In the genomic region with DNA sequence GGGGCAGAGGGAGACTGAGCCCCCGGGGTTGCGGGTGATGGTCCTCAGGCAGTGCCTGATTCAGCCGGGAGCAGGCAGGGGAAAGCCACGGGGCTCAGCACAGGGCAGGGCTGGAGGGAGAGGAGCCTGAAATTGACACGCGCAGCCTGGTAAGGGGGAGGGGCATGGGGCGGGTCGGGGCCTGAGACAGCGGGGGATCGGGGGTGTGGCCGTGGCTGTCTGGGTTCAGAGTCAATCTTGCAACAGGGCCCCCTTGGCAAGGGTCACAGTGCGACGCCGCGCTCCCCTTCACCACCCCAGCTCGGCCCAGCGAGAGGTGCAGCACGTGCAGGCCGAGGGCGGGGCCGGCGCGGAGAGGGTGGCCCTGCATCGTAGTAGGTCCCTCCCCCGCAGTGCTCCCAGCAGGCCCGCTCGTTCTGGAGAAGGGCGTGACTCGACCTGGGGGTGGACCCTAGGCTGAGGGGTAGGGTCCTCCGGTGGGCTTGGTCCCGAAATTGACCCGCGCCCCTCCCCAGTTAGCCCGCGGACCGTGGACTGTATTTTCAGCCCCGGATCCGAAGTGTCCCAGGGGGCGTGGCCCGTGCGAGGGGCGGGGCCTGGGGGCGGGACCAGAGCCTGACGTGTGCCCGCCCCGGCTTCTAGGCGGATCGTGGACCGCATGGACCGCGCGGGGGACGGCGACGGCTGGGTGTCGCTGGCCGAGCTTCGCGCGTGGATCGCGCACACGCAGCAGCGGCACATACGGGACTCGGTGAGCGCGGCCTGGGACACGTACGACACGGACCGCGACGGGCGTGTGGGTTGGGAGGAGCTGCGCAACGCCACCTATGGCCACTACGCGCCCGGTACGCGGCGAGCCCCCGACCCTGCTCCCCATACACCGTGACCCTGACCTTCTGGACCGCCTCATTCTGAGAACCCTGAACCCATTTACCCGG, we compare ENCODE assay signal across 8 cellular contexts. TPM values are rescaled to one million over a fixed set of nuclear protein-coding genes. Genes with fewer than 3 reads are reported as not detected.
DNase-seq lines count a peak whose midpoint lies in the region; ATAC-seq, FAIRE-seq and TF ChIP-seq lines count a peak whose summit lies in the region.

No MANE protein-coding gene starts in this region.

- no peaks in the 10 kb centered on the region for H3K9me2 ChIP-seq in Karpas-422 (replicated peaks; ENCODE audit: insufficient read depth, low read length)

- H2AFZ ChIP-seq in Karpas-422 (ENCODE audit: low read length) (peak overlapping the region; percentile 82; the same call in 1 of the 2 replicates), astrocyte (ENCODE audit: low read depth, low read length) (peak overlapping the region; percentile 74)

- TF ChIP-seq POLR2A in spleen (IDR thresholded peaks at IDR 0.05), result no peak

- H3K9ac ChIP-seq in Karpas-422 (ENCODE audit: low read length), result peak overlapping the region; percentile 53
- peak overlapping the region; percentile 62 for H3K9ac ChIP-seq in astrocyte (ENCODE audit: low read length)
- H3K9ac ChIP-seq in iPS-15b (ENCODE audit: low read depth, low read length), result no peak overlapping the region

- peak overlapping the region; percentile 61 for H3K4me3 ChIP-seq in CD4-positive, CD25-positive, alpha-beta regulatory T cell (ENCODE audit: low read depth, low read length)
- H3K4me3 ChIP-seq in Karpas-422 (ENCODE audit: low read length), result peak overlapping the region; percentile 66
- H3K4me3 ChIP-seq in astrocyte (ENCODE audit: insufficient read depth, low read depth, low read length), result peak overlapping the region; percentile 58
- peak overlapping the region; percentile 79 for H3K4me3 ChIP-seq in iPS-15b (ENCODE audit: low read depth, low read length)
- peak overlapping the region; percentile 60 to 85 (median 68) for H3K4me3 ChIP-seq in spleen

- ATAC-seq in CD4-positive, CD25-positive, alpha-beta regulatory T cell (ENCODE audit: low read depth in 2 of 2), result peak; percentile 89 to 90
- ATAC-seq in GM19467 (IDR thresholded peaks at IDR 0.05; ENCODE audit: unreplicated experiment) (peak; percentile 53), HG03469 (IDR thresholded peaks at IDR 0.05; ENCODE audit: unreplicated experiment) (no peak)

- no peaks in the 10 kb centered on the region for H3K9me3 ChIP-seq in CD4-positive, CD25-positive, alpha-beta regulatory T cell (ENCODE audit: control insufficient read depth in 2 of 2, low read length in 2 of 2)
- H3K9me3 ChIP-seq in Karpas-422 (ENCODE audit: low read length) (no peaks in the 10 kb centered on the region), astrocyte (ENCODE audit: insufficient read depth, low read depth, low read length) (no peaks in the 10 kb centered on the region), iPS-15b (ENCODE audit: control insufficient read depth, insufficient read depth, low read length) (no peaks in the 10 kb centered on the region), spleen (no peaks in the 10 kb centered on the region)

- H3K79me2 ChIP-seq in Karpas-422 (ENCODE audit: low read length) (no peaks in the 10 kb centered on the region), astrocyte (ENCODE audit: insufficient read depth, low read length) (peaks cover 31% of the 10 kb centered on the region)

- H3K27me3 ChIP-seq in CD4-positive, CD25-positive, alpha-beta regulatory T cell (ENCODE audit: control insufficient read depth, insufficient read depth, low read length), result no peaks in the 10 kb centered on the region
- H3K27me3 ChIP-seq in Karpas-422 (ENCODE audit: low read length) (no peaks in the 10 kb centered on the region), astrocyte (ENCODE audit: insufficient read depth, low read length) (no peaks in the 10 kb centered on the region), iPS-15b (ENCODE audit: control insufficient read depth, insufficient read depth, low read length) (no peaks in the 10 kb centered on the region), spleen (replicated peaks in 1 of 7) (no peaks in the 10 kb centered on the region)

- H3K36me3 ChIP-seq in CD4-positive, CD25-positive, alpha-beta regulatory T cell (ENCODE audit: control insufficient read depth, insufficient read depth, low read length), result no peaks in the 10 kb centered on the region
- H3K36me3 ChIP-seq in Karpas-422 (ENCODE audit: insufficient read depth, low read length) (no peaks in the 10 kb centered on the region), astrocyte (ENCODE audit: insufficient read depth, low read length) (peaks cover 21% of the 10 kb centered on the region), iPS-15b (ENCODE audit: control insufficient read depth, insufficient read depth, low read length) (peaks cover 5% of the 10 kb centered on the region), spleen (peaks cover 0 to 67% (median 8%) of the 10 kb centered on the region in 6 donors)

- no peaks in the 10 kb centered on the region for H3K9me3 Mint-ChIP-seq in CD4-positive, CD25-positive, alpha-beta regulatory T cell
- no peaks in the 10 kb centered on the region for H3K9me3 Mint-ChIP-seq in T-helper 2 cell treated with Interferon-gamma antibody and Interleukin-4, amounts not matched to agents 5 μg/mL and 100 μg/mL, for 36 hours
- no peaks in the 10 kb centered on the region for H3K9me3 Mint-ChIP-seq in astrocyte (ENCODE audit: unreplicated experiment)

- WGBS in spleen, 5 donors, result 1 to 4% (median 2%) methylated on average over 26 to 87 of the region's 87 CpGs

- H3K4me2 ChIP-seq in Karpas-422 (ENCODE audit: low read depth, low read length, poor library complexity, severe bottlenecking) (peak overlapping the region; percentile 81), astrocyte (ENCODE audit: low read length) (peak overlapping the region; percentile 89)

- TF ChIP-seq CTCF in astrocyte (IDR thresholded peaks at IDR 0.05; ENCODE audit: insufficient read depth, low read depth, low read length) (peak; percentile 11), spleen (IDR thresholded peaks at IDR 0.05 in 8 of 11, conservative IDR thresholded peaks at IDR 0.05 in 3 of 11) (peak in 7 of 11 experiments; percentile 43 to 53 (median 43))

- intact Hi-C loops in spleen (cut with DNase I; ENCODE audit: low total_unique reads), result no loop called here

- H3K27ac ChIP-seq in CD4-positive, CD25-positive, alpha-beta regulatory T cell (ENCODE audit: insufficient read depth, low read length, poor library complexity, severe bottlenecking), result no peak overlapping the region
- H3K27ac ChIP-seq in Karpas-422 (ENCODE audit: low read length) (no peak overlapping the region), astrocyte (ENCODE audit: low read depth, low read length) (no peak overlapping the region), spleen (peak overlapping the region in 4 of 8 donors; percentile 24 to 64 (median 58))

- peak; percentile 81 to 88 (median 86) for DNase-seq in CD4-positive, CD25-positive, alpha-beta regulatory T cell
- peak; percentile 95 for DNase-seq in Karpas-422
- peak; percentile 78 for DNase-seq in T-helper 2 cell treated with Interferon-gamma antibody and Interleukin-4, amounts not matched to agents 5 μg/mL and 100 μg/mL, for 36 hours (ENCODE audit: low spot score)
- DNase-seq in astrocyte (ENCODE audit: low read depth), result no peak
- peak; percentile 94 for DNase-seq in spleen

- no peak for FAIRE-seq in astrocyte (lab: Jason Lieb, UNC)

- peak overlapping the region; percentile 79 to 93 (median 88) for H3K27ac Mint-ChIP-seq in CD4-positive, CD25-positive, alpha-beta regulatory T cell
- peak overlapping the region; percentile 80 for H3K27ac Mint-ChIP-seq in T-helper 2 cell treated with Interferon-gamma antibody and Interleukin-4, amounts not matched to agents 5 μg/mL and 100 μg/mL, for 36 hours
- H3K27ac Mint-ChIP-seq in astrocyte (ENCODE audit: unreplicated experiment), result peak overlapping the region; percentile 41

- H3K4me3 Mint-ChIP-seq in CD4-positive, CD25-positive, alpha-beta regulatory T cell, result peak overlapping the region; percentile 87 to 93 (median 89)
- H3K4me3 Mint-ChIP-seq in T-helper 2 cell treated with Interferon-gamma antibody and Interleukin-4, amounts not matched to agents 5 μg/mL and 100 μg/mL, for 36 hours, result peak overlapping the region; percentile 81
- H3K4me3 Mint-ChIP-seq in astrocyte (ENCODE audit: unreplicated experiment), result peak overlapping the region; percentile 82

- peaks cover 3% of the 10 kb centered on the region for H3K36me3 Mint-ChIP-seq in CD4-positive, CD25-positive, alpha-beta regulatory T cell
- no peaks in the 10 kb centered on the region for H3K36me3 Mint-ChIP-seq in T-helper 2 cell treated with Interferon-gamma antibody and Interleukin-4, amounts not matched to agents 5 μg/mL and 100 μg/mL, for 36 hours (ENCODE audit: low read depth)
- H3K36me3 Mint-ChIP-seq in astrocyte (ENCODE audit: low read depth, unreplicated experiment), result peaks cover 6% of the 10 kb centered on the region

- H3K27me3 Mint-ChIP-seq in CD4-positive, CD25-positive, alpha-beta regulatory T cell, result peaks cover 7% of the 10 kb centered on the region
- peaks cover 3% of the 10 kb centered on the region for H3K27me3 Mint-ChIP-seq in T-helper 2 cell treated with Interferon-gamma antibody and Interleukin-4, amounts not matched to agents 5 μg/mL and 100 μg/mL, for 36 hours (ENCODE audit: low read depth)
- peaks cover 2% of the 10 kb centered on the region for H3K27me3 Mint-ChIP-seq in astrocyte (ENCODE audit: low read depth, unreplicated experiment)

- H4K20me1 ChIP-seq in Karpas-422 (ENCODE audit: insufficient read depth, low read depth, low read length) (no peaks in the 10 kb centered on the region), astrocyte (ENCODE audit: insufficient read depth, low read length) (peaks cover 47% of the 10 kb centered on the region)

- peaks cover 21% of the 10 kb centered on the region for H3K4me1 ChIP-seq in CD4-positive, CD25-positive, alpha-beta regulatory T cell (ENCODE audit: control insufficient read depth, insufficient read depth, low read length, poor library complexity, severe bottlenecking)
- H3K4me1 ChIP-seq in Karpas-422 (ENCODE audit: low read length), result peaks cover 31% of the 10 kb centered on the region
- H3K4me1 ChIP-seq in astrocyte (ENCODE audit: insufficient read depth, low read length), result peaks cover 15% of the 10 kb centered on the region
- peaks cover 4% of the 10 kb centered on the region for H3K4me1 ChIP-seq in iPS-15b (ENCODE audit: control insufficient read depth, insufficient read depth, low read length)
- H3K4me1 ChIP-seq in spleen, result peaks cover 13 to 57% (median 42%) of the 10 kb centered on the region in 6 donors

- peaks cover 5 to 24% (median 11%) of the 10 kb centered on the region in 4 donors for H3K4me1 Mint-ChIP-seq in CD4-positive, CD25-positive, alpha-beta regulatory T cell
- peaks cover 19% of the 10 kb centered on the region for H3K4me1 Mint-ChIP-seq in T-helper 2 cell treated with Interferon-gamma antibody and Interleukin-4, amounts not matched to agents 5 μg/mL and 100 μg/mL, for 36 hours (ENCODE audit: low read depth)
- peaks cover 7% of the 10 kb centered on the region for H3K4me1 Mint-ChIP-seq in astrocyte (ENCODE audit: low read depth, unreplicated experiment)

RNA-seq across cellular contexts. Expression of gene RCN3, which starts 6.0 kb away (rescaled TPM):
- total RNA-seq in CD4-positive, CD25-positive, alpha-beta regulatory T cell, result 3.6 TPM
- 1 to 10 TPM; 1.5 to 5.5 (median 2.5) TPM for polyA plus RNA-seq in CD4-positive, CD25-positive, alpha-beta regulatory T cell
- 0.22 TPM in 1 of 2 replicates, not detected in the other for total RNA-seq in Karpas-422 (2014; rRNA removed; shearing (Covaris generic); ENCODE audit: low replicate concordance)
- 20.2 and 27.5 TPM in 2 replicates for total RNA-seq in astrocyte
- 10 to 100 TPM; 18.9 to 44.2 (median 42.8) TPM for total RNA-seq in spleen
- 10 to 100 TPM; 25.0 to 99.2 (median 89.9) TPM for polyA plus RNA-seq in spleen

RNA-seq across cellular contexts. Expression of gene FCGRT, which starts 21.4 kb away (rescaled TPM):
- 23.3 TPM for total RNA-seq in CD4-positive, CD25-positive, alpha-beta regulatory T cell
- 10 to 100 TPM; 43.0 to 63.0 (median 49.8) TPM for polyA plus RNA-seq in CD4-positive, CD25-positive, alpha-beta regulatory T cell
- total RNA-seq in Karpas-422 (2014; rRNA removed; shearing (Covaris generic); ENCODE audit: low replicate concordance), result 1.8 and 3.5 TPM in 2 replicates
- total RNA-seq in astrocyte (32.2 and 40.6 TPM in 2 replicates), spleen (100 to 1,000 TPM; 273 to 616 (median 435) TPM)
- polyA plus RNA-seq in spleen, result 100 to 1,000 TPM; 144 to 364 (median 279) TPM

RNA-seq across cellular contexts. Expression of gene RPS11, which starts 37.6 kb away (rescaled TPM):
- 2,000 TPM for total RNA-seq in CD4-positive, CD25-positive, alpha-beta regulatory T cell
- polyA plus RNA-seq in CD4-positive, CD25-positive, alpha-beta regulatory T cell, result 1,000 to 10,000 TPM; 1,810 to 2,513 (median 2,330) TPM
- 6,857 and 9,247 TPM in 2 replicates for total RNA-seq in Karpas-422 (2014; rRNA removed; shearing (Covaris generic); ENCODE audit: low replicate concordance)
- total RNA-seq in astrocyte (1,263 and 1,399 TPM in 2 replicates), spleen (1,000 to 10,000 TPM; 1,555 to 3,509 (median 2,434) TPM)
- over 10,000 TPM in 2 of 3 donors, 1,000 to 10,000 TPM in 1; 8,326 to 12,835 (median 11,104) TPM for polyA plus RNA-seq in spleen

RNA-seq across cellular contexts. Expression of gene RPL13A, which starts 46.4 kb away (rescaled TPM):
- 3,622 TPM for total RNA-seq in CD4-positive, CD25-positive, alpha-beta regulatory T cell
- polyA plus RNA-seq in CD4-positive, CD25-positive, alpha-beta regulatory T cell, result 1,000 to 10,000 TPM; 1,768 to 2,996 (median 2,546) TPM
- total RNA-seq in Karpas-422 (2014; rRNA removed; shearing (Covaris generic); ENCODE audit: low replicate concordance), result 6,359 and 8,659 TPM in 2 replicates
- total RNA-seq in astrocyte, result 2,066 and 2,119 TPM in 2 replicates
- 1,000 to 10,000 TPM; 2,521 to 3,132 (median 2,768) TPM for total RNA-seq in spleen
- 1,000 to 10,000 TPM; 6,561 to 7,408 (median 7,261) TPM for polyA plus RNA-seq in spleen

RNA-seq across cellular contexts. Expression of gene NOSIP, which starts 46.5 kb away (rescaled TPM):
- 124 TPM for total RNA-seq in CD4-positive, CD25-positive, alpha-beta regulatory T cell
- polyA plus RNA-seq in CD4-positive, CD25-positive, alpha-beta regulatory T cell, result 100 to 1,000 TPM; 262 to 385 (median 285) TPM
- 68.5 and 136 TPM in 2 replicates for total RNA-seq in Karpas-422 (2014; rRNA removed; shearing (Covaris generic); ENCODE audit: low replicate concordance)
- 74.6 and 83.8 TPM in 2 replicates for total RNA-seq in astrocyte
- 10 to 100 TPM; 58.6 to 73.8 (median 70.0) TPM for total RNA-seq in spleen
- 100 to 1,000 TPM; 129 to 152 (median 149) TPM for polyA plus RNA-seq in spleen
